Comparison of ENCODE assay signal across 21 cellular contexts in the genomic region with DNA sequence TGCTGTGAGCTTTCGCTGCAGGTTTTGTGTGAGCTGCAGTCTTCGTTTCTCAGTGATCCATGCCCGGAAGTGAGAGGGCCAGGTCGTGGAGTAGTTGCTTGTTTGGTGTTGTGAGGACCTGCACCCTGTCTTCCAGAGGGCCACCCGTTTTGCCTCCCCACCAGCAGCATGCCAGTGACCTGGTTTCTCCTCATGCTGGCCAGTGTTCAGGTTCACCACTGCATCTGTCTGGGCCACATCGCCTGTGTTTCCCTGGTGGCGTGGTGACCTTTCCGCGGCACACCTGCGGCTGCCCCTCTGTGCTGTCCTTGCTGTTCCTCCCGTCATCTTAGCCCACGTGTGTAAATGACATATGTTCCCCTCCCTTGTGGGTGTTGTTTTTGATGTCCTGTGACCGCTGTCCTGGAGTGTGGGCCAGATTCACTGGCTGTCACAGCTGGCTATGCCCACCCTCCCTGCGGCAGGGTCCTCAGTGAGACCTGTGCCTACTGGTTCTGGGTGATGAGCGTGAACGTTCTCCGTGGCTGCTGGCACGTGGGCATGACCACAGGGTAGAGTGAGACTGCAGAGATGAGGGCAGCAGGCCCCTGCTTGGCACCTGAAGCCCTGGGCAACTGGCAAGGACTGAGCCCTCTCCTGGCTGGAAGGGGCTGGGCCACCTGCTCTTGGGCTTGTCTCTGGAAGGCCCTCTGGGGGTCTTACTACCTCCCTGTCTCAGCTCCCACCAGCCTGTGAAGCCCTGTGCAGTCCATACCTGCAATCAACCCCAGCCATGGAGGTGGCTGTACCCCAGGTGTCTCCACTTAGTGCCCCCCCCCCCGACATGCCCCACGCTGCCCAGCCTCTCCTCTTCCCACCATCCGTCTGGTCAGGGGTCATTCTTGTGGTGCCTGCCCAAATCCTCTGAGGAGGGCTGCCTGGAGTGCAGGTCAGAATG. TPM values are rescaled to one million over a fixed set of nuclear protein-coding genes. Genes with fewer than 3 reads are reported as not detected.
A peak's percentile ranks its signal among the peaks of the same experiment; 100 is the strongest.
DNase-seq lines count a peak whose midpoint lies in the region; ATAC-seq and TF ChIP-seq lines count a peak whose summit lies in the region.
"Had no signal": no experiment of that assay in that cellular context is flagged by ENCODE, and none has a peak within 500 bp of the region (broad histone marks: within the 10 kb centered on the region; RNA-seq: fewer than 3 reads in every experiment).

No MANE protein-coding gene starts in this region.

- H3K27ac Mint-ChIP-seq in CD4-positive, alpha-beta T cell: peak overlapping the region; percentile 74
- H3K27ac Mint-ChIP-seq in activated T-helper 17 cell treated with anti-CD3 and anti-CD28 coated beads, Interleukin-2, amount 50 U/mL, for 72 hours: peak overlapping the region; percentile 77
- H3K27ac Mint-ChIP-seq in natural killer cell treated with Interleukin-12 subunit alpha and Interleukin-12 subunit beta and Interleukin-15 and Interleukin-18, amount 100 ng/mL, for 72 hours: no peak overlapping the region
- H3K27ac Mint-ChIP-seq: nephron, T-cell had no signal

- POLR2A ChIA-PET in A673 (lab: Charles Lee; ENCODE audit: low non-redundant PET): no interaction called here
- POLR2A ChIA-PET in CD4-positive, alpha-beta T cell (lab: Charles Lee): interaction anchor here (0.9 kb wide), 1 partner anchor 15 kb away, joined by 3 read pairs; no protein-coding TSS in a partner anchor

- peak overlapping the region; percentile 16 for H3K27ac ChIP-seq in A673 (ENCODE audit: low read depth, low read length, poor library complexity, severe bottlenecking)
- no peak overlapping the region for H3K27ac ChIP-seq in CD4-positive, alpha-beta T cell (ENCODE audit: low read depth, low read length)
- H3K27ac ChIP-seq: heart left ventricle, SJCRH30, uterus had no signal

- H3K9me3 ChIP-seq in A673 (ENCODE audit: low read depth, low read length, poor library complexity, severe bottlenecking): no peaks in the 10 kb centered on the region
- H3K9me3 ChIP-seq in CD4-positive, alpha-beta T cell (ENCODE audit: control insufficient read depth, low read length): no peaks in the 10 kb centered on the region
- H3K9me3 ChIP-seq: heart left ventricle, SJCRH30, uterus had no signal

- H3K27me3 Mint-ChIP-seq in CD4-positive, alpha-beta T cell: no peaks in the 10 kb centered on the region
- no peaks in the 10 kb centered on the region for H3K27me3 Mint-ChIP-seq in activated T-helper 17 cell treated with anti-CD3 and anti-CD28 coated beads, Interleukin-2, amount 50 U/mL, for 72 hours
- H3K27me3 Mint-ChIP-seq in natural killer cell treated with Interleukin-12 subunit alpha and Interleukin-12 subunit beta and Interleukin-15 and Interleukin-18, amount 100 ng/mL, for 72 hours: no peaks in the 10 kb centered on the region
- H3K27me3 Mint-ChIP-seq: T-cell had no signal

- H3K36me3 ChIP-seq in A673 (ENCODE audit: insufficient read depth, low read length, poor library complexity, severe bottlenecking): no peaks in the 10 kb centered on the region
- H3K36me3 ChIP-seq: SJCRH30, uterus had no signal

- intact Hi-C loops in A673 (cut with micrococcal nuclease; ENCODE audit: unreplicated experiment): no loop called here
- intact Hi-C loops in CD4-positive, alpha-beta T cell (cut with DNase I, micrococcal nuclease): no loop called here

- TF ChIP-seq CTCF in A673 (conservative IDR thresholded peaks at IDR 0.05; ENCODE audit: low read depth, low read length): no peak
- no peak for TF ChIP-seq CTCF in CD4-positive, alpha-beta T cell (IDR thresholded peaks at IDR 0.05)
- no peak for TF ChIP-seq CTCF in foreskin fibroblast (IDR thresholded peaks at IDR 0.05; ENCODE audit: low read depth, low read length)

- DNase-seq in A673 (ENCODE audit: low spot score) (no peak), foreskin fibroblast (no peak), mucosa of gallbladder (ENCODE audit: low spot score) (no peak), NCI-H748 treated with DMSO at 0.1 percent for 48 hours (lab: John Stamatoyannopoulos, UW) (no peak)
- DNase-seq in CD4-positive, alpha-beta T cell: no peak
- DNase-seq in natural killer cell treated with Interleukin-12 subunit alpha and Interleukin-12 subunit beta and Interleukin-15 and Interleukin-18, amount 100 ng/mL, for 72 hours (ENCODE audit: low spot score): peak; percentile 51
- DNase-seq: activated CD4-positive, alpha-beta T cell treated with anti-CD3 and anti-CD28 coated beads for 1 hour; amniotic stem cell; Caco-2; dermis blood vessel endothelial cell; DMS79 treated with DMSO at 0.1 percent for 48 hours; Karpas-422; NCI-H1092 treated with DMSO at 0.1 percent for 48 hours; NCI-H2029 treated with DMSO at 0.1 percent for 48 hours; NCI-H226; SJCRH30; uterus had no signal

- H3K4me3 ChIP-seq in A673 (ENCODE audit: low read depth, low read length, poor library complexity, severe bottlenecking) (no peak overlapping the region), foreskin fibroblast (ENCODE audit: low read depth in 1 of 2, low read length in 2 of 2) (no peak overlapping the region)
- H3K4me3 ChIP-seq: SJCRH30, uterus had no signal

- BruUV-seq in A673 (replicated peaks; lab: Mats Ljungman, UMichigan): no TSS peak

- peaks cover 14% of the 10 kb centered on the region for H3K4me1 Mint-ChIP-seq in CD4-positive, alpha-beta T cell (ENCODE audit: low read depth)
- H3K4me1 Mint-ChIP-seq in activated T-helper 17 cell treated with anti-CD3 and anti-CD28 coated beads, Interleukin-2, amount 50 U/mL, for 72 hours: peaks cover 8% of the 10 kb centered on the region
- peaks cover 7 to 12% of the 10 kb centered on the region in 2 donors for H3K4me1 Mint-ChIP-seq in natural killer cell treated with Interleukin-12 subunit alpha and Interleukin-12 subunit beta and Interleukin-15 and Interleukin-18, amount 100 ng/mL, for 72 hours (ENCODE audit: low read depth in 2 of 2)

- no peak for ATAC-seq in CD4-positive, alpha-beta T cell (ENCODE audit: poor library complexity)
- ATAC-seq in activated T-helper 17 cell treated with anti-CD3 and anti-CD28 coated beads, Interleukin-2, amount 50 U/mL, for 72 hours (replicated peaks): no peak
- ATAC-seq in natural killer cell treated with Interleukin-12 subunit alpha and Interleukin-12 subunit beta and Interleukin-15 and Interleukin-18, amount 100 ng/mL, for 72 hours: no peak

- H3K4me1 ChIP-seq in A673 (ENCODE audit: insufficient read depth, low read length, poor library complexity, severe bottlenecking): no peaks in the 10 kb centered on the region
- H3K4me1 ChIP-seq: Caco-2, SJCRH30, uterus had no signal

- H3K27me3 ChIP-seq in A673 (replicated peaks; ENCODE audit: insufficient read depth, low read depth, low read length, poor library complexity): no peaks in the 10 kb centered on the region
- H3K27me3 ChIP-seq in CD4-positive, alpha-beta T cell (ENCODE audit: control insufficient read depth, insufficient read depth, low read length): no peaks in the 10 kb centered on the region
- H3K27me3 ChIP-seq: heart left ventricle, SJCRH30, uterus had no signal

- CTCF ChIA-PET in A673 (lab: Charles Lee): no interaction called here
- CTCF ChIA-PET in CD4-positive, alpha-beta T cell (lab: Charles Lee): interaction anchor here (0.6 kb wide), 1 partner anchor 42 kb away, joined by 3 read pairs; no protein-coding TSS in a partner anchor

- H3K9me3 Mint-ChIP-seq in CD4-positive, alpha-beta T cell: no peaks in the 10 kb centered on the region
- no peaks in the 10 kb centered on the region for H3K9me3 Mint-ChIP-seq in activated T-helper 17 cell treated with anti-CD3 and anti-CD28 coated beads, Interleukin-2, amount 50 U/mL, for 72 hours
- no peaks in the 10 kb centered on the region for H3K9me3 Mint-ChIP-seq in natural killer cell treated with Interleukin-12 subunit alpha and Interleukin-12 subunit beta and Interleukin-15 and Interleukin-18, amount 100 ng/mL, for 72 hours
- H3K9me3 Mint-ChIP-seq: nephron, T-cell had no signal

- H3K4me3 Mint-ChIP-seq in CD4-positive, alpha-beta T cell: no peak overlapping the region
- no peak overlapping the region for H3K4me3 Mint-ChIP-seq in activated T-helper 17 cell treated with anti-CD3 and anti-CD28 coated beads, Interleukin-2, amount 50 U/mL, for 72 hours
- H3K4me3 Mint-ChIP-seq in natural killer cell treated with Interleukin-12 subunit alpha and Interleukin-12 subunit beta and Interleukin-15 and Interleukin-18, amount 100 ng/mL, for 72 hours: no peak overlapping the region
- H3K4me3 Mint-ChIP-seq: nephron, T-cell had no signal

- peaks cover 12% of the 10 kb centered on the region for H3K36me3 Mint-ChIP-seq in CD4-positive, alpha-beta T cell (ENCODE audit: low read depth)
- H3K36me3 Mint-ChIP-seq in activated T-helper 17 cell treated with anti-CD3 and anti-CD28 coated beads, Interleukin-2, amount 50 U/mL, for 72 hours (ENCODE audit: low read depth): no peaks in the 10 kb centered on the region
- H3K36me3 Mint-ChIP-seq in natural killer cell treated with Interleukin-12 subunit alpha and Interleukin-12 subunit beta and Interleukin-15 and Interleukin-18, amount 100 ng/mL, for 72 hours: no peaks in the 10 kb centered on the region

RNA-seq across cellular contexts. Expression of gene IBA57, which starts 7.3 kb away (rescaled TPM):
- 10.6 and 12.1 TPM in 2 replicates for total RNA-seq in A673 (2021)
- total RNA-seq in CD4-positive, alpha-beta T cell: 10 to 100 TPM; 19.7 to 19.9 TPM
- total RNA-seq in activated T-helper 17 cell treated with anti-CD3 and anti-CD28 coated beads, Interleukin-2, amount 50 U/mL, for 72 hours: 1 to 10 TPM; 6.6 to 8.8 TPM
- total RNA-seq in natural killer cell treated with Interleukin-12 subunit alpha and Interleukin-12 subunit beta and Interleukin-15 and Interleukin-18, amount 100 ng/mL, for 72 hours: 1 to 10 TPM; 6.8 to 7.9 TPM
- 12.8 TPM for total RNA-seq in mucosa of gallbladder

RNA-seq across cellular contexts. Expression of gene GJC2, which starts 23.1 kb away (rescaled TPM):
- total RNA-seq in A673 (2021) (0.97 and 1.3 TPM in 2 replicates), mucosa of gallbladder (2.8 TPM)
- 1 to 10 TPM; 2.1 to 2.4 TPM for total RNA-seq in CD4-positive, alpha-beta T cell
- under 1 TPM; 0.43 to 0.61 TPM for total RNA-seq in activated T-helper 17 cell treated with anti-CD3 and anti-CD28 coated beads, Interleukin-2, amount 50 U/mL, for 72 hours
- total RNA-seq in natural killer cell treated with Interleukin-12 subunit alpha and Interleukin-12 subunit beta and Interleukin-15 and Interleukin-18, amount 100 ng/mL, for 72 hours: 1 to 10 TPM; 2.1 to 2.2 TPM

RNA-seq across cellular contexts. Expression of gene GUK1, which starts 32.8 kb away (rescaled TPM):
- total RNA-seq in A673 (2021): 128 and 130 TPM in 2 replicates
- total RNA-seq in CD4-positive, alpha-beta T cell: 100 to 1,000 TPM; 373 to 378 TPM
- 100 to 1,000 TPM; 284 to 285 TPM for total RNA-seq in activated T-helper 17 cell treated with anti-CD3 and anti-CD28 coated beads, Interleukin-2, amount 50 U/mL, for 72 hours
- 100 to 1,000 TPM; 296 to 329 TPM for total RNA-seq in natural killer cell treated with Interleukin-12 subunit alpha and Interleukin-12 subunit beta and Interleukin-15 and Interleukin-18, amount 100 ng/mL, for 72 hours
- total RNA-seq in mucosa of gallbladder: 235 TPM

RNA-seq across cellular contexts. Expression of gene OBSCN, which starts 35.0 kb away (rescaled TPM):
- total RNA-seq in A673 (2021) (37.7 and 41.2 TPM in 2 replicates), mucosa of gallbladder (25.8 TPM)
- 10 to 100 TPM; 80.8 to 82.2 TPM for total RNA-seq in CD4-positive, alpha-beta T cell
- total RNA-seq in activated T-helper 17 cell treated with anti-CD3 and anti-CD28 coated beads, Interleukin-2, amount 50 U/mL, for 72 hours: 10 to 100 TPM; 10.8 to 60.0 TPM
- 10 to 100 TPM in 1 of 2 donors, 1 to 10 TPM in 1; 6.4 to 12.3 TPM for total RNA-seq in natural killer cell treated with Interleukin-12 subunit alpha and Interleukin-12 subunit beta and Interleukin-15 and Interleukin-18, amount 100 ng/mL, for 72 hours

Comparison
In these comparisons a context has a peak if more than half of its experiments do, and no peak if none do; other contexts are left out.
1. H3K27ac Mint-ChIP-seq: peak in CD4-positive, alpha-beta T cell (single experiment) and activated T-helper 17 cell treated with anti-CD3 and anti-CD28 coated beads, Interleukin-2, amount 50 U/mL, for 72 hours (single experiment); none in natural killer cell treated with Interleukin-12 subunit alpha and Interleukin-12 subunit beta and Interleukin-15 and Interleukin-18, amount 100 ng/mL, for 72 hours (0 of 2).